8 cellular contexts compared by ENCODE assay signal in genomic region chr17:29590261-29590978, GRCh38. TPM values are rescaled to one million over a fixed set of nuclear protein-coding genes. Genes with fewer than 3 reads are reported as not detected.
DNase-seq lines count a peak whose midpoint lies in the region; ATAC-seq and TF ChIP-seq lines count a peak whose summit lies in the region.

No MANE protein-coding gene starts in this region.

- 19 to 36% methylated on average over 28 of the region's 28 CpGs for WGBS in esophagus, 2 donors

- H3K27ac ChIP-seq in HEK293 (ENCODE audit: extremely low read depth, low read depth, low read length) (peak overlapping the region; percentile 82; the same call in 1 of the 2 replicates), esophagus (ENCODE audit: low read depth in 2 of 2, low read length in 1 of 2) (peak overlapping the region; percentile 90 to 92), neutrophil (no peak overlapping the region)

- no peak for ATAC-seq in GM21360 (IDR thresholded peaks at IDR 0.05; ENCODE audit: unreplicated experiment)

- H3K4me3 ChIP-seq in HEK293 (ENCODE audit: low read depth, low read length) (no peak overlapping the region), esophagus (ENCODE audit: low read depth in 1 of 2, low read length in 2 of 2) (peak overlapping the region; percentile 3 to 78), neutrophil (ENCODE audit: low read depth in 1 of 2, low read length in 1 of 2) (peak overlapping the region; percentile 74 to 81)

- H3K27me3 ChIP-seq in esophagus (ENCODE audit: control insufficient read depth in 1 of 2, insufficient read depth in 2 of 2, low read length in 2 of 2) = no peaks in the 10 kb centered on the region
- peaks cover 68% of the 10 kb centered on the region for H3K27me3 ChIP-seq in neutrophil

- H3K4me1 ChIP-seq in HEK293 (ENCODE audit: control insufficient read depth, insufficient read depth, low read length) (peaks cover 29% of the 10 kb centered on the region), esophagus (ENCODE audit: control insufficient read depth in 2 of 2, insufficient read depth in 2 of 2, low read length in 1 of 2) (peaks cover 20 to 46% of the 10 kb centered on the region in 2 donors), neutrophil (ENCODE audit: control insufficient read depth in 1 of 2, insufficient read depth in 1 of 2, low read depth in 1 of 2, low read length in 1 of 2) (peaks cover 56% of the 10 kb centered on the region in 2 experiments)

- CTCF ChIA-PET in HEK293 (lab: Yijun Ruan, JAX) = interaction anchor here (0.5 to 5.1 kb wide), 12 partner anchors 10 to 445 kb away, joined by 3 to 74 read pairs (median 10); partner anchors contain the start of genes ABHD15, MYO18A and TP53I13

- POLR2A ChIA-PET in HEK293 (lab: Yijun Ruan, JAX) = interaction anchor here (1.0 to 2.6 kb wide), 6 partner anchors 9 to 220 kb away, joined by 3 to 28 read pairs (median 6); partner anchors contain the start of genes ABHD15 and TP53I13

- DNase-seq in AG08395 (ENCODE audit: low spot score) = peak; percentile 61
- DNase-seq in T1000 (lab: John Stamatoyannopoulos, UW) = peak; percentile 34
- DNase-seq in NCI-H526 treated with DMSO at 0.1 percent for 48 hours (lab: John Stamatoyannopoulos, UW) = no peak
- DNase-seq in AML-193 (lab: John Stamatoyannopoulos, UW) = no peak

- TF ChIP-seq CTCF in HEK293 (tag by site-specific recombination; IDR thresholded peaks at IDR 0.05) = no peak
- TF ChIP-seq CTCF in neutrophil (IDR thresholded peaks at IDR 0.05) = no peak

- H3K36me3 ChIP-seq in HEK293 (ENCODE audit: control insufficient read depth in 2 of 2, insufficient read depth in 1 of 2, low read length in 2 of 2) = peaks cover 0 to 7% of the 10 kb centered on the region in 2 experiments; a peak in 1 of 3 replicates
- H3K36me3 ChIP-seq in esophagus (ENCODE audit: control insufficient read depth in 2 of 2, insufficient read depth in 2 of 2, low read length in 1 of 2) = no peaks in the 10 kb centered on the region
- no peaks in the 10 kb centered on the region for H3K36me3 ChIP-seq in neutrophil

- H3K9me3 ChIP-seq in HEK293 (ENCODE audit: control insufficient read depth, insufficient read depth, low read depth, low read length) (no peaks in the 10 kb centered on the region), esophagus (ENCODE audit: control insufficient read depth in 2 of 2, insufficient read depth in 1 of 2, low read depth in 1 of 2, low read length in 1 of 2) (no peaks in the 10 kb centered on the region), neutrophil (no peaks in the 10 kb centered on the region)

TF ChIP-seq in HEK293, 187 proteins besides CTCF, POLR2A, EP300 and RAD21 (continues in another document):
- TF ChIP-seq ZNF433 (tag by site-specific recombination; IDR thresholded peaks at IDR 0.05; ENCODE audit: low read depth) (no peak), EGR2 (tag by site-specific recombination; IDR thresholded peaks at IDR 0.05; ENCODE audit: low read depth) (peak; percentile 44; the same call in 1 of the 2 replicates), GLIS1 (tag by site-specific recombination; IDR thresholded peaks at IDR 0.05) (peak; percentile 20), ZNF221 (tag by site-specific recombination; IDR thresholded peaks at IDR 0.05; ENCODE audit: borderline replicate concordance) (no peak), ZNF302 (tag by site-specific recombination; IDR thresholded peaks at IDR 0.05; ENCODE audit: low read depth) (no peak), ZBTB48 (tag by site-specific recombination; IDR thresholded peaks at IDR 0.05) (0 out of 2 replicates have a peak, but pooled peaks have one; percentile 24), ZNF571 (tag by site-specific recombination; IDR thresholded peaks at IDR 0.05) (no peak), ZNF48 (tag by site-specific recombination; IDR thresholded peaks at IDR 0.05) (no peak), ZNF10 (tag by site-specific recombination; IDR thresholded peaks at IDR 0.05) (no peak), ZNF777 (tag by site-specific recombination; IDR thresholded peaks at IDR 0.05; ENCODE audit: borderline replicate concordance) (no peak), TCF7L2 (IDR thresholded peaks at IDR 0.05; ENCODE audit: borderline replicate concordance, low read depth, low read length) (no peak), ZNF704 (tag by site-specific recombination; IDR thresholded peaks at IDR 0.05) (no peak), ZNF530 (tag by site-specific recombination; IDR thresholded peaks at IDR 0.05; ENCODE audit: low read depth) (no peak), ZNF292 (tag by site-specific recombination; IDR thresholded peaks at IDR 0.05; ENCODE audit: borderline replicate concordance, low read depth) (no peak), ZBTB1 (tag by site-specific recombination; IDR thresholded peaks at IDR 0.05) (no peak), ZSCAN5A (tag by site-specific recombination; IDR thresholded peaks at IDR 0.05) (no peak), INSM2 (tag by site-specific recombination; IDR thresholded peaks at IDR 0.05) (no peak), ZNF501 (tag by site-specific recombination; IDR thresholded peaks at IDR 0.05) (no peak), ZFHX2 (tag by site-specific recombination; conservative IDR thresholded peaks at IDR 0.05) (peak; percentile 8; the same call in 1 of the 2 replicates), ZNF280C (tag by site-specific recombination; IDR thresholded peaks at IDR 0.05) (no peak), ZNF449 (tag by site-specific recombination; IDR thresholded peaks at IDR 0.05) (no peak), FEZF1 (tag by site-specific recombination; IDR thresholded peaks at IDR 0.05) (peak; percentile 7; the same call in 1 of the 2 replicates), ZBTB20 (tag by site-specific recombination; IDR thresholded peaks at IDR 0.05) (peak; percentile 77), ZNF223 (tag by site-specific recombination; IDR thresholded peaks at IDR 0.05) (no peak)

RNA-seq across cellular contexts. Expression of gene GIT1, which starts 1.0 kb away (rescaled TPM):
- polyA plus RNA-seq in esophagus = 10 to 100 TPM; 22.6 to 30.2 TPM

RNA-seq across cellular contexts. Expression of gene ANKRD13B, which starts 2.5 kb away (rescaled TPM):
- polyA plus RNA-seq in esophagus = 1 to 10 TPM; 3.5 to 6.5 TPM

RNA-seq across cellular contexts. Expression of gene TP53I13, which starts 21.9 kb away (rescaled TPM):
- 10 to 100 TPM; 30.1 to 43.7 TPM for polyA plus RNA-seq in esophagus

RNA-seq across cellular contexts. Expression of gene ABHD15, which starts 23.6 kb away (rescaled TPM):
- polyA plus RNA-seq in esophagus = 1 to 10 TPM; 2.6 to 3.0 TPM

RNA-seq across cellular contexts. Expression of gene CORO6, which starts 32.3 kb away (rescaled TPM):
- 10 to 100 TPM; 12.6 to 22.5 TPM for polyA plus RNA-seq in esophagus

Comparison
In these comparisons a context has a peak if more than half of its experiments do, and no peak if none do; other contexts are left out.
1. DNase-seq: peak in AG08395 (single experiment) and T1000 (single experiment); none in NCI-H526 treated with DMSO at 0.1 percent for 48 hours (single experiment) and AML-193 (0 of 2).